31 cellular contexts compared by ENCODE assay signal in genomic region chr12:17975763-17976162, GRCh38.
"Had no signal": no experiment of that assay in that cellular context is flagged by ENCODE, and none has a peak within 500 bp of the region (broad histone marks: within the 10 kb centered on the region; RNA-seq: fewer than 3 reads in every experiment).

No MANE protein-coding gene starts in this region.

- H3K27ac ChIP-seq: KMS-11 had no signal

- DNase-seq: Karpas-422, Kasumi-1, MM.1S, MV-4-11, NCI-H1048, NCI-H1092, NCI-H1092 treated with DMSO at 0.1 percent for 48 hours, NCI-H1105, NCI-H1105 treated with DMSO at 0.1 percent for 48 hours, NCI-H1417 treated with DMSO at 0.1 percent for 48 hours, NCI-H1436, NCI-H1436 treated with DMSO at 0.1 percent for 48 hours, NCI-H1694, NCI-H1694 treated with DMSO at 0.1 percent for 48 hours, NCI-H187, NCI-H187 treated with DMSO at 0.1 percent for 48 hours, NCI-H1930, NCI-H2029, NCI-H2029 treated with DMSO at 0.1 percent for 48 hours, NCI-H2081 treated with DMSO at 0.1 percent for 48 hours, NCI-H2107, NCI-H2171, NCI-H2171 treated with DMSO at 0.1 percent for 48 hours, NCI-H226, NCI-H345, NCI-H446, NCI-H446 treated with DMSO at 0.1 percent for 48 hours, NCI-H510A, NCI-H510A treated with DMSO at 0.1 percent for 48 hours, NCI-H524 treated with DMSO at 0.1 percent for 48 hours had no signal
